1 cellular context compared by ENCODE assay signal in the genomic region with DNA sequence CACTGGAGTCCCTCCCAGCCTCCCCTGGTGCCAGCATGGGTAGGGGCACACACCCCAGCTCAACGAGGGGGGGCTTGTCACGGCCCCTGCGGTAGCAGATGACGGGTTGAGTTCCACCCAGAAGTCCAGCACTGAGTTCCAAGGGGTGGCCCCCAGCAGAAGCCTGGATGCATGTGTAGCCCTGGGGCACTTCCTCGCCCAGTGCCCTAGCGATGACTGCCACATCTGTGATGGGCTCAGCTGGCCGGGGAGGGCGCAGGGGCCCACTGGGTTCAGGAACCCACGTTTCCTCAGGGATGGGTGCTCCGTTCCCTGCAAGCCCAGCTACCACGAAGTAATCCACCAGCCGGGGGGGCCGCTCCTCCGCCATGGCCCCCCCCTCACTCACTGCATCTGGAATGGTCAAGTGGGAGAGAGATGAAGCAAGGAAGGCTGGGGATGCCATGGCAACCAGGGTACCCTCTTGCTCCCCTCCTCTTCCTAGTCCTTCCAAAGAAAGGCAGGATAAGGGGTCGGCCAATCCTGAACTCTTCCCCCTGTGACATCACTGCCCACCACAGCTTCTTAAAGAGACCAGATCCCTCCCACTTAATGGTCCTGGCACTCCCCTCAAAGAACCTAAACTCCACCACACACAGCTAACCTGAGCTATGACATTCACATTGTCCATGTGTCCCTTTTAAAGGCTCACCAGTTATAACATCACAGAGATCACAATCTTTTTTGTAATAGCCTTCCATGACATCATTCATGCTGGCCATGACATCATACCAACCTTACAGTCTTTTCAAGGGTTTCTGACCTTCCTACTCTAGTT.
TF ChIP-seq lines count a peak whose summit lies in the region.

No MANE protein-coding gene starts in this region.

TF ChIP-seq in HCT116, 20 proteins besides CTCF, POLR2A, EP300 and RAD21:
- TF ChIP-seq, protein P1, sequence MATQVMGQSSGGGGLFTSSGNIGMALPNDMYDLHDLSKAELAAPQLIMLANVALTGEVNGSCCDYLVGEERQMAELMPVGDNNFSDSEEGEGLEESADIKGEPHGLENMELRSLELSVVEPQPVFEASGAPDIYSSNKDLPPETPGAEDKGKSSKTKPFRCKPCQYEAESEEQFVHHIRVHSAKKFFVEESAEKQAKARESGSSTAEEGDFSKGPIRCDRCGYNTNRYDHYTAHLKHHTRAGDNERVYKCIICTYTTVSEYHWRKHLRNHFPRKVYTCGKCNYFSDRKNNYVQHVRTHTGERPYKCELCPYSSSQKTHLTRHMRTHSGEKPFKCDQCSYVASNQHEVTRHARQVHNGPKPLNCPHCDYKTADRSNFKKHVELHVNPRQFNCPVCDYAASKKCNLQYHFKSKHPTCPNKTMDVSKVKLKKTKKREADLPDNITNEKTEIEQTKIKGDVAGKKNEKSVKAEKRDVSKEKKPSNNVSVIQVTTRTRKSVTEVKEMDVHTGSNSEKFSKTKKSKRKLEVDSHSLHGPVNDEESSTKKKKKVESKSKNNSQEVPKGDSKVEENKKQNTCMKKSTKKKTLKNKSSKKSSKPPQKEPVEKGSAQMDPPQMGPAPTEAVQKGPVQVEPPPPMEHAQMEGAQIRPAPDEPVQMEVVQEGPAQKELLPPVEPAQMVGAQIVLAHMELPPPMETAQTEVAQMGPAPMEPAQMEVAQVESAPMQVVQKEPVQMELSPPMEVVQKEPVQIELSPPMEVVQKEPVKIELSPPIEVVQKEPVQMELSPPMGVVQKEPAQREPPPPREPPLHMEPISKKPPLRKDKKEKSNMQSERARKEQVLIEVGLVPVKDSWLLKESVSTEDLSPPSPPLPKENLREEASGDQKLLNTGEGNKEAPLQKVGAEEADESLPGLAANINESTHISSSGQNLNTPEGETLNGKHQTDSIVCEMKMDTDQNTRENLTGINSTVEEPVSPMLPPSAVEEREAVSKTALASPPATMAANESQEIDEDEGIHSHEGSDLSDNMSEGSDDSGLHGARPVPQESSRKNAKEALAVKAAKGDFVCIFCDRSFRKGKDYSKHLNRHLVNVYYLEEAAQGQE (IDR thresholded peaks at IDR 0.05; ENCODE audit: low read depth): no peak
- no peak for TF ChIP-seq ZFX (IDR thresholded peaks at IDR 0.05)
- TF ChIP-seq TCF7L2 (IDR thresholded peaks at IDR 0.05; ENCODE audit: borderline replicate concordance, extremely low read depth, insufficient read depth, insufficient read length): no peak
- TF ChIP-seq, protein P2, sequence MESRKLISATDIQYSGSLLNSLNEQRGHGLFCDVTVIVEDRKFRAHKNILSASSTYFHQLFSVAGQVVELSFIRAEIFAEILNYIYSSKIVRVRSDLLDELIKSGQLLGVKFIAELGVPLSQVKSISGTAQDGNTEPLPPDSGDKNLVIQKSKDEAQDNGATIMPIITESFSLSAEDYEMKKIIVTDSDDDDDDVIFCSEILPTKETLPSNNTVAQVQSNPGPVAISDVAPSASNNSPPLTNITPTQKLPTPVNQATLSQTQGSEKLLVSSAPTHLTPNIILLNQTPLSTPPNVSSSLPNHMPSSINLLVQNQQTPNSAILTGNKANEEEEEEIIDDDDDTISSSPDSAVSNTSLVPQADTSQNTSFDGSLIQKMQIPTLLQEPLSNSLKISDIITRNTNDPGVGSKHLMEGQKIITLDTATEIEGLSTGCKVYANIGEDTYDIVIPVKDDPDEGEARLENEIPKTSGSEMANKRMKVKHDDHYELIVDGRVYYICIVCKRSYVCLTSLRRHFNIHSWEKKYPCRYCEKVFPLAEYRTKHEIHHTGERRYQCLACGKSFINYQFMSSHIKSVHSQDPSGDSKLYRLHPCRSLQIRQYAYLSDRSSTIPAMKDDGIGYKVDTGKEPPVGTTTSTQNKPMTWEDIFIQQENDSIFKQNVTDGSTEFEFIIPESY (IDR thresholded peaks at IDR 0.05; ENCODE audit: extremely low read depth, insufficient replicate concordance, low read length): no peak
- TF ChIP-seq, protein P3, sequence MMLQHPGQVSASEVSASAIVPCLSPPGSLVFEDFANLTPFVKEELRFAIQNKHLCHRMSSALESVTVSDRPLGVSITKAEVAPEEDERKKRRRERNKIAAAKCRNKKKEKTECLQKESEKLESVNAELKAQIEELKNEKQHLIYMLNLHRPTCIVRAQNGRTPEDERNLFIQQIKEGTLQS (IDR thresholded peaks at IDR 0.05): no peak
TF ChIP-seq in HCT116: peak in this region for 0.
